Comparison of ENCODE assay signal across 2 cellular contexts in the genomic region with DNA sequence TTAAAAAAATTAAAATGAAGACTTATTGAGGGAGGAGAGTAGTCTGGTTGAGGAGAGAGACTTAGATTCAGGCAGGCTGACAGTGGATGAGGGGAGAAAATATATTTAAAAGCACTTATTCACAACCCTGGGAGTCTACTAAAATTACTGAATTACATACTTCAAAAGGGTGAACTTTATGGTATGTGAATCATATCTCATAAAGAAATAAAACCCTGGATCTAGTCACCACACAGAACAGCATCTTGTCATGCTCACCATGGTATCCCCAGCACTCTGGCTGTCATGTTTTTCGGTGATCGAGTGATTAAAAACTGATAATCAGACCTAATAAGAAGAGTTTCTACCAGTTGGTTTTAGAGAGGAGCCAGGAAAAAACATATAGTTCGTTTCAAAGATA.
TF ChIP-seq lines count a peak whose summit lies in the region.

No MANE protein-coding gene starts in this region.

TF ChIP-seq in HCT116, 20 proteins besides CTCF, POLR2A, EP300 and RAD21:
- TF ChIP-seq SP1 (IDR thresholded peaks at IDR 0.05; ENCODE audit: low read depth): 0 out of 2 replicates have a peak, but pooled peaks have one; percentile 14
- TF ChIP-seq, protein P1, sequence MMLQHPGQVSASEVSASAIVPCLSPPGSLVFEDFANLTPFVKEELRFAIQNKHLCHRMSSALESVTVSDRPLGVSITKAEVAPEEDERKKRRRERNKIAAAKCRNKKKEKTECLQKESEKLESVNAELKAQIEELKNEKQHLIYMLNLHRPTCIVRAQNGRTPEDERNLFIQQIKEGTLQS (IDR thresholded peaks at IDR 0.05): no peak

TF ChIP-seq in HepG2, 621 proteins besides CTCF, POLR2A, EP300 and RAD21:
- no peak for TF ChIP-seq ZNF3 (CRISPR knock-in tag; IDR thresholded peaks at IDR 0.05)
- TF ChIP-seq, protein P2, sequence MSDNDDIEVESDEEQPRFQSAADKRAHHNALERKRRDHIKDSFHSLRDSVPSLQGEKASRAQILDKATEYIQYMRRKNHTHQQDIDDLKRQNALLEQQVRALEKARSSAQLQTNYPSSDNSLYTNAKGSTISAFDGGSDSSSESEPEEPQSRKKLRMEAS (IDR thresholded peaks at IDR 0.05): no peak
- TF ChIP-seq ZBTB7A (CRISPR knock-in tag; IDR thresholded peaks at IDR 0.05): no peak
- TF ChIP-seq ZNF264 (CRISPR knock-in tag; IDR thresholded peaks at IDR 0.05): no peak
- TF ChIP-seq CHD2 (IDR thresholded peaks at IDR 0.05; ENCODE audit: low read depth, low read length): no peak
- no peak for TF ChIP-seq AKAP8 (CRISPR knock-in tag; IDR thresholded peaks at IDR 0.05)
- TF ChIP-seq, protein P3, sequence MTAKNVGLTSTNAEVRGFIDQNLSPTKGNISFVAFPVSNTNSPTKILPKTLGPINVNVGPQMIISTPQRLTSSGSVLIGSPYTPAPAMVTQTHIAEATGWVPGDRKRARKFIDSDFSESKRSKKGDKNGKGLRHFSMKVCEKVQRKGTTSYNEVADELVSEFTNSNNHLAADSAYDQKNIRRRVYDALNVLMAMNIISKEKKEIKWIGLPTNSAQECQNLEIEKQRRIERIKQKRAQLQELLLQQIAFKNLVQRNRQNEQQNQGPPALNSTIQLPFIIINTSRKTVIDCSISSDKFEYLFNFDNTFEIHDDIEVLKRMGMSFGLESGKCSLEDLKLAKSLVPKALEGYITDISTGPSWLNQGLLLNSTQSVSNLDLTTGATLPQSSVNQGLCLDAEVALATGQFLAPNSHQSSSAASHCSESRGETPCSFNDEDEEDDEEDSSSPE (CRISPR knock-in tag; IDR thresholded peaks at IDR 0.05): no peak
- TF ChIP-seq, protein P4, sequence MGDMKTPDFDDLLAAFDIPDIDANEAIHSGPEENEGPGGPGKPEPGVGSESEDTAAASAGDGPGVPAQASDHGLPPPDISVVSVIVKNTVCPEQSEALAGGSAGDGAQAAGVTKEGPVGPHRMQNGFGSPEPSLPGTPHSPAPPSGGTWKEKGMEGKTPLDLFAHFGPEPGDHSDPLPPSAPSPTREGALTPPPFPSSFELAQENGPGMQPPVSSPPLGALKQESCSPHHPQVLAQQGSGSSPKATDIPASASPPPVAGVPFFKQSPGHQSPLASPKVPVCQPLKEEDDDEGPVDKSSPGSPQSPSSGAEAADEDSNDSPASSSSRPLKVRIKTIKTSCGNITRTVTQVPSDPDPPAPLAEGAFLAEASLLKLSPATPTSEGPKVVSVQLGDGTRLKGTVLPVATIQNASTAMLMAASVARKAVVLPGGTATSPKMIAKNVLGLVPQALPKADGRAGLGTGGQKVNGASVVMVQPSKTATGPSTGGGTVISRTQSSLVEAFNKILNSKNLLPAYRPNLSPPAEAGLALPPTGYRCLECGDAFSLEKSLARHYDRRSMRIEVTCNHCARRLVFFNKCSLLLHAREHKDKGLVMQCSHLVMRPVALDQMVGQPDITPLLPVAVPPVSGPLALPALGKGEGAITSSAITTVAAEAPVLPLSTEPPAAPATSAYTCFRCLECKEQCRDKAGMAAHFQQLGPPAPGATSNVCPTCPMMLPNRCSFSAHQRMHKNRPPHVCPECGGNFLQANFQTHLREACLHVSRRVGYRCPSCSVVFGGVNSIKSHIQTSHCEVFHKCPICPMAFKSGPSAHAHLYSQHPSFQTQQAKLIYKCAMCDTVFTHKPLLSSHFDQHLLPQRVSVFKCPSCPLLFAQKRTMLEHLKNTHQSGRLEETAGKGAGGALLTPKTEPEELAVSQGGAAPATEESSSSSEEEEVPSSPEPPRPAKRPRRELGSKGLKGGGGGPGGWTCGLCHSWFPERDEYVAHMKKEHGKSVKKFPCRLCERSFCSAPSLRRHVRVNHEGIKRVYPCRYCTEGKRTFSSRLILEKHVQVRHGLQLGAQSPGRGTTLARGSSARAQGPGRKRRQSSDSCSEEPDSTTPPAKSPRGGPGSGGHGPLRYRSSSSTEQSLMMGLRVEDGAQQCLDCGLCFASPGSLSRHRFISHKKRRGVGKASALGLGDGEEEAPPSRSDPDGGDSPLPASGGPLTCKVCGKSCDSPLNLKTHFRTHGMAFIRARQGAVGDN (CRISPR knock-in tag; IDR thresholded peaks at IDR 0.05): no peak
- TF ChIP-seq, protein P5, sequence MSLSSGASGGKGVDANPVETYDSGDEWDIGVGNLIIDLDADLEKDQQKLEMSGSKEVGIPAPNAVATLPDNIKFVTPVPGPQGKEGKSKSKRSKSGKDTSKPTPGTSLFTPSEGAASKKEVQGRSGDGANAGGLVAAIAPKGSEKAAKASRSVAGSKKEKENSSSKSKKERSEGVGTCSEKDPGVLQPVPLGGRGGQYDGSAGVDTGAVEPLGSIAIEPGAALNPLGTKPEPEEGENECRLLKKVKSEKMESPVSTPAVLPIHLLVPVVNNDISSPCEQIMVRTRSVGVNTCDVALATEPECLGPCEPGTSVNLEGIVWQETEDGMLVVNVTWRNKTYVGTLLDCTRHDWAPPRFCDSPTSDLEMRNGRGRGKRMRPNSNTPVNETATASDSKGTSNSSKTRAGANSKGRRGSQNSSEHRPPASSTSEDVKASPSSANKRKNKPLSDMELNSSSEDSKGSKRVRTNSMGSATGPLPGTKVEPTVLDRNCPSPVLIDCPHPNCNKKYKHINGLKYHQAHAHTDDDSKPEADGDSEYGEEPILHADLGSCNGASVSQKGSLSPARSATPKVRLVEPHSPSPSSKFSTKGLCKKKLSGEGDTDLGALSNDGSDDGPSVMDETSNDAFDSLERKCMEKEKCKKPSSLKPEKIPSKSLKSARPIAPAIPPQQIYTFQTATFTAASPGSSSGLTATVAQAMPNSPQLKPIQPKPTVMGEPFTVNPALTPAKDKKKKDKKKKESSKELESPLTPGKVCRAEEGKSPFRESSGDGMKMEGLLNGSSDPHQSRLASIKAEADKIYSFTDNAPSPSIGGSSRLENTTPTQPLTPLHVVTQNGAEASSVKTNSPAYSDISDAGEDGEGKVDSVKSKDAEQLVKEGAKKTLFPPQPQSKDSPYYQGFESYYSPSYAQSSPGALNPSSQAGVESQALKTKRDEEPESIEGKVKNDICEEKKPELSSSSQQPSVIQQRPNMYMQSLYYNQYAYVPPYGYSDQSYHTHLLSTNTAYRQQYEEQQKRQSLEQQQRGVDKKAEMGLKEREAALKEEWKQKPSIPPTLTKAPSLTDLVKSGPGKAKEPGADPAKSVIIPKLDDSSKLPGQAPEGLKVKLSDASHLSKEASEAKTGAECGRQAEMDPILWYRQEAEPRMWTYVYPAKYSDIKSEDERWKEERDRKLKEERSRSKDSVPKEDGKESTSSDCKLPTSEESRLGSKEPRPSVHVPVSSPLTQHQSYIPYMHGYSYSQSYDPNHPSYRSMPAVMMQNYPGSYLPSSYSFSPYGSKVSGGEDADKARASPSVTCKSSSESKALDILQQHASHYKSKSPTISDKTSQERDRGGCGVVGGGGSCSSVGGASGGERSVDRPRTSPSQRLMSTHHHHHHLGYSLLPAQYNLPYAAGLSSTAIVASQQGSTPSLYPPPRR (CRISPR knock-in tag; IDR thresholded peaks at IDR 0.05; ENCODE audit: borderline replicate concordance): no peak
- no peak for TF ChIP-seq ZNF557 (CRISPR knock-in tag; IDR thresholded peaks at IDR 0.05)
- no peak for TF ChIP-seq ZNF766 (CRISPR knock-in tag; IDR thresholded peaks at IDR 0.05; ENCODE audit: borderline replicate concordance)
- no peak for TF ChIP-seq ZNF547 (CRISPR knock-in tag; IDR thresholded peaks at IDR 0.05)
TF ChIP-seq in HepG2: peak in this region for 0.
